ENCODE assay signal across 27 cellular contexts in the genomic region with DNA sequence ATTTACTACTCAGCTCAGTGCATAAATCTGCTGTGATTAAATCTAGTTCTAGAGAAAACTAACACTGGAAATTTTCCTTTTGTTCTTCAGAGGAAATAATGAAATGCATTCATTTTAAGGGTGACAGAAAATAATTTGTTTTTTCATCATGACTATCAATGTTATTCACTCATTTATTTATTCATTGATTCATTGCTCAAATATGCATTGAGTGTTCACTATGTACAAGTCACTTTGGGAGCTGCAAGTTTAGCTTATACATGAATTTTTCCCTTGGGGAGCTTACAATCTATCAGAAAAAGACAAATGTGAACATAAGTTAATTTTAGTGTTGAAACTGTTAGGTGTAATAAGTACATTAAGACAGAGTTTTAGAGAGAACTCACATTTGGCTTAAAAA.
"Had no signal": no experiment of that assay in that cellular context is flagged by ENCODE, and none has a peak within 500 bp of the region (broad histone marks: within the 10 kb centered on the region; RNA-seq: fewer than 3 reads in every experiment).

No MANE protein-coding gene starts in this region.

- H3K4me3 ChIP-seq: left lung, lower lobe of right lung, psoas muscle, right atrium auricular region, right lobe of liver, smooth muscle cell, tibial nerve, uterus had no signal

- H3K4me1 ChIP-seq: left lung, lower lobe of right lung, parathyroid adenoma, psoas muscle, right atrium auricular region, right lobe of liver, tibial nerve, uterus had no signal

- H3K9me3 Mint-ChIP-seq: nephron; neural crest cell; stimulated activated memory B cell treated with anti-CD40 and anti-IgM and Interleukin-4, amounts not matched to agents 10 μg/mL and 1 μg/mL and 100 μg/mL, for 72 hours; stimulated activated naive CD8-positive, alpha-beta T cell treated with anti-CD3 and anti-CD28 coated beads, Interleukin-15, amount 100 ng/mL, for 72 hours; type B pancreatic cell had no signal

- H3K79me2 ChIP-seq: parathyroid adenoma had no signal

- H3K9ac ChIP-seq: parathyroid adenoma had no signal

- H3K9me3 ChIP-seq: lower lobe of right lung, psoas muscle, right atrium auricular region, right lobe of liver, uterus had no signal

- H3K4me3 Mint-ChIP-seq: naive thymus-derived CD8-positive, alpha-beta T cell; nephron; neural crest cell; stimulated activated memory B cell treated with anti-CD40 and anti-IgM and Interleukin-4, amounts not matched to agents 10 μg/mL and 1 μg/mL and 100 μg/mL, for 72 hours; stimulated activated naive CD8-positive, alpha-beta T cell treated with anti-CD3 and anti-CD28 coated beads, Interleukin-15, amount 100 ng/mL, for 72 hours; type B pancreatic cell had no signal

- H3K36me3 Mint-ChIP-seq: naive thymus-derived CD8-positive, alpha-beta T cell; stimulated activated memory B cell treated with anti-CD40 and anti-IgM and Interleukin-4, amounts not matched to agents 10 μg/mL and 1 μg/mL and 100 μg/mL, for 72 hours; type B pancreatic cell had no signal

- H3K27ac ChIP-seq: left lung, lower lobe of right lung, parathyroid adenoma, psoas muscle, right atrium auricular region, right lobe of liver, tibial nerve, uterus had no signal

- H3K27me3 Mint-ChIP-seq: naive thymus-derived CD8-positive, alpha-beta T cell; stimulated activated memory B cell treated with anti-CD40 and anti-IgM and Interleukin-4, amounts not matched to agents 10 μg/mL and 1 μg/mL and 100 μg/mL, for 72 hours; stimulated activated naive CD8-positive, alpha-beta T cell treated with anti-CD3 and anti-CD28 coated beads, Interleukin-15, amount 100 ng/mL, for 72 hours; type B pancreatic cell had no signal

- H3K27me3 ChIP-seq: left lung, right atrium auricular region, right lobe of liver, tibial nerve, uterus had no signal

- FAIRE-seq: islet of Langerhans, kidney had no signal

- H2AFZ ChIP-seq: parathyroid adenoma had no signal

- DNase-seq: kidney; left colon; left lung; lower lobe of right lung; mammary epithelial cell; mesenchymal stem cell; naive thymus-derived CD8-positive, alpha-beta T cell; nucleus accumbens; psoas muscle; right lobe of liver; stimulated activated CD4-positive, alpha-beta T cell treated with anti-CD3 and anti-CD28 coated beads, Interleukin-1b, Interleukin-23, amount 100 ng/mL, for 48 hours; stimulated activated CD4-positive, alpha-beta T cell treated with anti-CD3 and anti-CD28 coated beads, Interleukin-2, amount 100 ng/mL, for 48 hours; stimulated activated CD4-positive, alpha-beta T cell treated with anti-CD3 and anti-CD28 coated beads, Interleukin-4, amount 100 ng/mL, for 4 hours; stimulated activated CD8-positive, alpha-beta memory T cell treated with anti-CD3 and anti-CD28 coated beads, Interleukin-4, amount 100 ng/mL, for 48 hours; stimulated activated naive CD4-positive, alpha-beta T cell treated with Interleukin-2 at 50 U/mL for 16 hours; stimulated activated naive CD8-positive, alpha-beta T cell treated with anti-CD3 and anti-CD28 coated beads, Interleukin-15, amount 100 ng/mL, for 72 hours; substantia nigra; uterus had no signal

- H3K4me1 Mint-ChIP-seq: naive thymus-derived CD8-positive, alpha-beta T cell; nephron; stimulated activated memory B cell treated with anti-CD40 and anti-IgM and Interleukin-4, amounts not matched to agents 10 μg/mL and 1 μg/mL and 100 μg/mL, for 72 hours; stimulated activated naive CD8-positive, alpha-beta T cell treated with anti-CD3 and anti-CD28 coated beads, Interleukin-15, amount 100 ng/mL, for 72 hours had no signal

- H3K36me3 ChIP-seq: left lung, lower lobe of right lung, right atrium auricular region, right lobe of liver, tibial nerve, uterus had no signal

- H3K4me2 ChIP-seq: smooth muscle cell had no signal

- ATAC-seq: left colon; left lung; lower lobe of right lung; naive thymus-derived CD8-positive, alpha-beta T cell; psoas muscle; right lobe of liver; stimulated activated memory B cell treated with anti-CD40 and anti-IgM and Interleukin-4, amounts not matched to agents 10 μg/mL and 1 μg/mL and 100 μg/mL, for 72 hours; stimulated activated naive CD8-positive, alpha-beta T cell treated with anti-CD3 and anti-CD28 coated beads, Interleukin-15, amount 100 ng/mL, for 72 hours had no signal

- H3K27ac Mint-ChIP-seq: naive thymus-derived CD8-positive, alpha-beta T cell; nephron; stimulated activated memory B cell treated with anti-CD40 and anti-IgM and Interleukin-4, amounts not matched to agents 10 μg/mL and 1 μg/mL and 100 μg/mL, for 72 hours; stimulated activated naive CD8-positive, alpha-beta T cell treated with anti-CD3 and anti-CD28 coated beads, Interleukin-15, amount 100 ng/mL, for 72 hours; type B pancreatic cell had no signal
